In genomic region chr17:6856054-6856453, GRCh38 we compare ENCODE assay signal across 1 cellular context.
TF ChIP-seq lines count a peak whose summit lies in the region.

No MANE protein-coding gene starts in this region.

TF ChIP-seq in HepG2, 621 proteins besides CTCF, POLR2A, EP300 and RAD21:
- TF ChIP-seq ZNF124 (CRISPR knock-in tag; IDR thresholded peaks at IDR 0.05) = no peak
- TF ChIP-seq E2F5 (CRISPR knock-in tag; conservative IDR thresholded peaks at IDR 0.05) = no peak
- TF ChIP-seq RFX3 (CRISPR knock-in tag; IDR thresholded peaks at IDR 0.05) = peak; percentile 38; the same call in 1 of the 2 replicates
- TF ChIP-seq MAX (IDR thresholded peaks at IDR 0.05) = no peak
